ENCODE assay signal across 10 cellular contexts in genomic region chrX:45716747-45717146, GRCh38.
"Had no signal": no experiment of that assay in that cellular context is flagged by ENCODE, and none has a peak within 500 bp of the region (broad histone marks: within the 10 kb centered on the region; RNA-seq: fewer than 3 reads in every experiment).

No MANE protein-coding gene starts in this region.

- H3K9me3 ChIP-seq: ascending aorta, neutrophil, tibial nerve had no signal

- H3K27ac ChIP-seq: hepatocyte, neutrophil, tibial nerve had no signal

- H3K36me3 ChIP-seq: ascending aorta, neutrophil, tibial nerve had no signal

- DNase-seq: activated CD4-positive, alpha-beta T cell treated with anti-CD3 and anti-CD28 coated beads for 1 hour; activated CD4-positive, alpha-beta T cell treated with anti-CD3 and anti-CD28 coated beads, Interleukin-2, amount 50 U/mL, for 48 hours; activated naive CD4-positive, alpha-beta T cell; activated T-cell treated with anti-CD3 and anti-CD28 coated beads, Interleukin-2, amount 50 U/mL, for 48 hours; right cardiac atrium had no signal

- ATAC-seq: right cardiac atrium; stimulated activated effector memory CD8-positive, alpha-beta T cell treated with anti-CD3 and anti-CD28 coated beads, Interleukin-12 subunit alpha, Interleukin-12 subunit beta, amount 100 ng/mL, for 72 hours had no signal

- H3K4me3 ChIP-seq: ascending aorta, hepatocyte, tibial nerve had no signal

- H3K27me3 ChIP-seq: ascending aorta, hepatocyte, neutrophil, tibial nerve had no signal
